ENCODE assay signal across 8 cellular contexts in genomic region chr5:151523335-151523734, GRCh38.
DNase-seq lines count a peak whose midpoint lies in the region; ATAC-seq and TF ChIP-seq lines count a peak whose summit lies in the region.

No MANE protein-coding gene starts in this region.

- no peaks in the 10 kb centered on the region for H3K9me3 Mint-ChIP-seq in activated CD4-positive, alpha-beta T cell treated with anti-CD3 and anti-CD28 coated beads for 36 hours (ENCODE audit: low read depth)
- no peaks in the 10 kb centered on the region for H3K9me3 Mint-ChIP-seq in MCF 10A (ENCODE audit: unreplicated experiment)

- TF ChIP-seq CTCF in MCF 10A (IDR thresholded peaks at IDR 0.05; ENCODE audit: unreplicated experiment): peak; percentile 84

- peak; percentile 67 for DNase-seq in activated CD4-positive, alpha-beta T cell treated with anti-CD3 and anti-CD28 coated beads for 36 hours
- no peak for DNase-seq in activated CD4-positive, alpha-beta T cell treated with anti-CD3 and anti-CD28 coated beads for 1 hour
- peak; percentile 43 for DNase-seq in RPMI7951 (ENCODE audit: low read depth)
- DNase-seq in MCF 10A (ENCODE audit: unreplicated experiment): peak; percentile 71
- DNase-seq in lung microvascular endothelial cell (ENCODE audit: low read depth in 2 of 2): peak; percentile 56 to 69
- DNase-seq in KG1 (lab: John Stamatoyannopoulos, UW): no peak

- ATAC-seq in activated CD4-positive, alpha-beta T cell treated with anti-CD3 and anti-CD28 coated beads for 36 hours: peak; percentile 98
- ATAC-seq in GM21515 (IDR thresholded peaks at IDR 0.05; ENCODE audit: unreplicated experiment) (peak; percentile 76), HG03575 (IDR thresholded peaks at IDR 0.05; ENCODE audit: extremely low read depth, insufficient number of reproducible peaks, low FRiP score, unreplicated experiment) (peak; percentile 70)

- intact Hi-C loops in activated CD4-positive, alpha-beta T cell treated with anti-CD3 and anti-CD28 coated beads for 36 hours (cut with DNase I, micrococcal nuclease): loop anchor here (1.0 to 5.0 kb wide), 3 partner anchors 76 to 129 kb away; partner anchors contain the start of gene SLC36A1 (in 2 of the 2)
- intact Hi-C loops in MCF 10A (cut with micrococcal nuclease): loop anchor here (1.0 to 10.0 kb wide), 6 partner anchors 76 to 519 kb away; partner anchors contain the start of genes G3BP1 and SLC36A1

- CTCF ChIA-PET in activated CD4-positive, alpha-beta T cell treated with anti-CD3 and anti-CD28 coated beads for 36 hours (lab: Charles Lee): interaction anchor here (0.6 to 2.5 kb wide), 22 partner anchors 9 to 352 kb away, joined by 3 to 17 read pairs (median 3); partner anchors contain the start of gene SLC36A1
- CTCF ChIA-PET in MCF 10A (lab: Yijun Ruan, JAX): interaction anchor here (0.6 to 5.7 kb wide), 44 partner anchors 9 to 407 kb away, joined by 3 to 72 read pairs (median 5); partner anchors contain the start of gene SLC36A1

- no peak overlapping the region for H3K4me3 Mint-ChIP-seq in activated CD4-positive, alpha-beta T cell treated with anti-CD3 and anti-CD28 coated beads for 36 hours
- H3K4me3 Mint-ChIP-seq in MCF 10A (ENCODE audit: unreplicated experiment): no peak overlapping the region

- no peaks in the 10 kb centered on the region for H3K36me3 Mint-ChIP-seq in activated CD4-positive, alpha-beta T cell treated with anti-CD3 and anti-CD28 coated beads for 36 hours (ENCODE audit: low read depth)
- peaks cover 42% of the 10 kb centered on the region for H3K36me3 Mint-ChIP-seq in MCF 10A (ENCODE audit: insufficient read depth, unreplicated experiment)

- POLR2A ChIA-PET in activated CD4-positive, alpha-beta T cell treated with anti-CD3 and anti-CD28 coated beads for 36 hours (lab: Charles Lee): no interaction called here
- POLR2A ChIA-PET in MCF 10A (lab: Yijun Ruan, JAX): interaction anchor here (0.6 to 1.8 kb wide), 4 partner anchors 15 to 128 kb away, joined by 3 to 9 read pairs (median 4); no protein-coding TSS in a partner anchor

- no TSS peak for BruUV-seq in MCF 10A (replicated peaks; lab: Mats Ljungman, UMichigan)

- no peak overlapping the region for H3K27ac Mint-ChIP-seq in activated CD4-positive, alpha-beta T cell treated with anti-CD3 and anti-CD28 coated beads for 36 hours
- no peak overlapping the region for H3K27ac Mint-ChIP-seq in MCF 10A (ENCODE audit: low read depth, unreplicated experiment)

- no peaks in the 10 kb centered on the region for H3K27me3 Mint-ChIP-seq in activated CD4-positive, alpha-beta T cell treated with anti-CD3 and anti-CD28 coated beads for 36 hours
- H3K27me3 Mint-ChIP-seq in MCF 10A (ENCODE audit: insufficient read depth, unreplicated experiment): no peaks in the 10 kb centered on the region

- peaks cover 3% of the 10 kb centered on the region for H3K4me1 Mint-ChIP-seq in activated CD4-positive, alpha-beta T cell treated with anti-CD3 and anti-CD28 coated beads for 36 hours
- peaks cover 2% of the 10 kb centered on the region for H3K4me1 Mint-ChIP-seq in MCF 10A (ENCODE audit: insufficient read depth, unreplicated experiment)

Comparison
In these comparisons a context has a peak if more than half of its experiments do, and no peak if none do; other contexts are left out.
1. DNase-seq: peak in activated CD4-positive, alpha-beta T cell treated with anti-CD3 and anti-CD28 coated beads for 36 hours (single experiment), RPMI7951 (single experiment), MCF 10A (single experiment) and lung microvascular endothelial cell (2 of 2); none in activated CD4-positive, alpha-beta T cell treated with anti-CD3 and anti-CD28 coated beads for 1 hour (single experiment) and KG1 (single experiment).
2. Peak in every context shown above with its lines, with median percentiles within 50 percentile points of each other: ATAC-seq.